In the genomic region with DNA sequence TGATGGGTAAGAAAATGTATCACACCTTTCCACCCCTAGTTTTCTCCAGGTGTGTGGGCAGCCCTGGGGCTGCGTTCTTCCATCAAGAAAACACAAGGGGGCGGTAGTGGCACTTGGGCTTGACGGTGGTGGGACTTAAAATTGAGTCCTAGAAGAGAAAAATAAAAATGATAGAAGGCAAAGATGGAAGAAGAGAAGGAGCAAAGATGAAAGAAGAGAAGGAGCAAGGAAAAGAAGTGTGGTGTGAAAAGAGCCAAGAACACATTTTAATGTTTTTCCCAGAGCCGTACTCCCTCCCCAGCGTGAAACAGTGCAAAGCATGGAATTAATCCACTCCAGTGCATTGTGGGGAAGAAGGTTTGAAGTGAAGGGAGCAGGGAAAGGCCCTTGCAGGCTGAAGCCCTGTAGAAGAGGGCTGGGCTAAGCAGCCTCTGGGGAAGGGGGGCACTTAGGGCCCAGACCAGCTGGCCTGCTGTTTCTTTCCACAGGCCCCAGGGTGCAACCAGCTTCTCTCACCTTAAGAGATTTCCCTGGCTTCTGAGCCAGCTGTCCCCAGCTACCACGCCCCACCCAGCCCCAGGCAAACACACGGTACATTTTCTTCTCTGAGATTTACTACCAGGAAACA, we compare ENCODE assay signal across 8 cellular contexts.
DNase-seq lines count a peak whose midpoint lies in the region; ATAC-seq, FAIRE-seq and TF ChIP-seq lines count a peak whose summit lies in the region.

No MANE protein-coding gene starts in this region.

- intact Hi-C loops in mucosa of descending colon (cut with DNase I, micrococcal nuclease), result no loop called here

- no peak for TF ChIP-seq POLR2A in suprapubic skin (IDR thresholded peaks at IDR 0.05)

- H3K27me3 ChIP-seq in WERI-Rb-1 (ENCODE audit: insufficient read depth, low read depth, severe bottlenecking) (no peaks in the 10 kb centered on the region), suprapubic skin (no peaks in the 10 kb centered on the region)

- H3K4me3 ChIP-seq in AG09309 (ENCODE audit: control insufficient read depth, low read depth, low read length) (no peak overlapping the region), WERI-Rb-1 (ENCODE audit: low read depth, low read length) (peak overlapping the region; percentile 42), epithelial cell of esophagus (ENCODE audit: low read length) (no peak overlapping the region), mucosa of descending colon (no peak overlapping the region), suprapubic skin (no peak overlapping the region)

- H3K36me3 ChIP-seq in WERI-Rb-1, result no peaks in the 10 kb centered on the region
- H3K36me3 ChIP-seq in mucosa of descending colon (ENCODE audit: low read depth), result no peaks in the 10 kb centered on the region
- H3K36me3 ChIP-seq in suprapubic skin, result no peaks in the 10 kb centered on the region

- FAIRE-seq in GM19239 (lab: Jason Lieb, UNC), result peak; percentile 77

- H3K4me1 ChIP-seq in mucosa of descending colon (ENCODE audit: low read depth), result peaks cover 26% of the 10 kb centered on the region
- peaks cover 22% of the 10 kb centered on the region for H3K4me1 ChIP-seq in suprapubic skin

- H3K27ac ChIP-seq in WERI-Rb-1, result peak overlapping the region; percentile 65
- peak overlapping the region; percentile 57 for H3K27ac ChIP-seq in suprapubic skin

- ATAC-seq in mucosa of descending colon, result peak; percentile 92

- no peak for TF ChIP-seq EP300 in suprapubic skin (IDR thresholded peaks at IDR 0.05)

- no peaks in the 10 kb centered on the region for H3K9me3 ChIP-seq in WERI-Rb-1 (ENCODE audit: severe bottlenecking)
- H3K9me3 ChIP-seq in mucosa of descending colon, result no peaks in the 10 kb centered on the region
- H3K9me3 ChIP-seq in suprapubic skin, result no peaks in the 10 kb centered on the region

- WGBS in suprapubic skin, result 16% methylated on average over 7 of the region's 7 CpGs

- TF ChIP-seq CTCF in AG09309 (IDR thresholded peaks at IDR 0.05; ENCODE audit: control insufficient read depth, insufficient read depth, low read depth, low read length, missing control alignments) (peak; percentile 91), WERI-Rb-1 (IDR thresholded peaks at IDR 0.05; ENCODE audit: low read depth, low read length) (peak; percentile 71; the same call in 1 of the 2 replicates), epithelial cell of esophagus (IDR thresholded peaks at IDR 0.05; ENCODE audit: insufficient read depth, low read depth, low read length, missing control alignments) (peak; percentile 74), mucosa of descending colon (IDR thresholded peaks at IDR 0.05) (peak; percentile 73), suprapubic skin (IDR thresholded peaks at IDR 0.05) (peak; percentile 37 to 69)

- DNase-seq in AG09309 (ENCODE audit: low read depth) (peak; percentile 2), GM19239 (ENCODE audit: insufficient read length, low spot score) (no peak), NCI-H1436 treated with DMSO at 0.1 percent for 48 hours (lab: John Stamatoyannopoulos, UW) (peak; percentile 59), WERI-Rb-1 (peak; percentile 97), epithelial cell of esophagus (ENCODE audit: low read depth) (peak; percentile 58), mucosa of descending colon (peak; percentile 85 to 88 (median 85)), suprapubic skin (ENCODE audit: low spot score in 2 of 2) (peak in 1 of 2 donors; percentile 66), MV-4-11 (lab: John Stamatoyannopoulos, UW) (no peak)

Comparison
In these comparisons a context has a peak if more than half of its experiments do, and no peak if none do; other contexts are left out.
1. DNase-seq: peak in AG09309 (single experiment), NCI-H1436 treated with DMSO at 0.1 percent for 48 hours (single experiment), WERI-Rb-1 (single experiment), epithelial cell of esophagus (single experiment) and mucosa of descending colon (3 of 3); none in GM19239 (single experiment) and MV-4-11 (single experiment).
2. Peak in every context shown above with its lines, with median percentiles within 50 percentile points of each other: CTCF ChIP-seq.